9 cellular contexts compared by ENCODE assay signal in the genomic region with DNA sequence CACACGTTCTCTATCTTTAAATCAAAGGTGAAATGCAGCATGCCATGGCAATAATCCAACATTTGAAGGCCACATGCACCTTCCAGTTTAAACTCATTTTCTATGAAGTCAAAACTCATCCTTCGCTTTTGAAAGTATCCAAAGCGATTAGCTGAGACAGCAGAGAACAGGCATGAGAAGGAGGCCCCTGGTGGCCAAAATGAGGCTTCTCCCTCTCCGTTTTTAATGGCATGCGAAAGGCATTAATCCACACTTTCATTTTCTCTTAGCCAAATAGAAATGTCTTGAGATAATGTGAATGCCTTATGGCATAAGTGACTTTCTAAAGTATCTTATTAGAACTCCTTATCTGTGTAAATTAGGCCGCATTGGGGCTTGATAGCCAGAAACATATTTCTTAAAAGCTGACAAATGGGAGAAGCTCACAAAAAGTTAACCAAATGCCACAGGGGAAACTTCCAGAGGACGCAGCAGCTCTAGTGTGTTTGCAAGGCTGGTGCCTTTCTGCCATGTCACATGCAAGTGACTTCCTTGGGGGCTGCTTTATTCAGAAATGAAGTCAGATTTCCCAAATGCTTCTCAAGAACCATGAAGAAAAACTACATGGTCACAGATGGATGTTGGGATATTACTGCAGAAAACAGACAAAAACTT.
DNase-seq lines count a peak whose midpoint lies in the region; ATAC-seq and TF ChIP-seq lines count a peak whose summit lies in the region.
"Had no signal": no experiment of that assay in that cellular context is flagged by ENCODE, and none has a peak within 500 bp of the region (broad histone marks: within the 10 kb centered on the region; RNA-seq: fewer than 3 reads in every experiment).

No MANE protein-coding gene starts in this region.

- H3K4me1 Mint-ChIP-seq in neural progenitor cell: peaks cover 29% of the 10 kb centered on the region

- H3K9me3 Mint-ChIP-seq in neural progenitor cell: no peaks in the 10 kb centered on the region

- H3K4me1 ChIP-seq in neural progenitor cell: peaks cover 26% of the 10 kb centered on the region

- H4K20me1 ChIP-seq in neural progenitor cell (ENCODE audit: low read depth): no peaks in the 10 kb centered on the region

- TF ChIP-seq CTCF in GM12865 (IDR thresholded peaks at IDR 0.05; ENCODE audit: insufficient read depth, low read depth, low read length, missing control alignments) (peak; percentile 66), LNCaP clone FGC (IDR thresholded peaks at IDR 0.05; ENCODE audit: control insufficient read depth, extremely low read depth, insufficient read depth) (peak; percentile 66), choroid plexus epithelial cell (conservative IDR thresholded peaks at IDR 0.05; ENCODE audit: low read depth, low read length) (peak; percentile 63), neural progenitor cell (IDR thresholded peaks at IDR 0.05) (peak; percentile 77)

- H3F3A ChIP-seq in neural progenitor cell (ENCODE audit: low read depth): peaks cover 7% of the 10 kb centered on the region

- H2AFZ ChIP-seq in neural progenitor cell (replicated peaks): peak overlapping the region; percentile 83

- H3K36me3 Mint-ChIP-seq in neural progenitor cell: no peaks in the 10 kb centered on the region

- DNase-seq in GM12865 (ENCODE audit: low read depth): peak; percentile 60
- DNase-seq in LNCaP clone FGC (ENCODE audit: low read depth): no peak
- DNase-seq in choroid plexus epithelial cell (ENCODE audit: low read depth): peak; percentile 31
- DNase-seq in neural progenitor cell (ENCODE audit: low spot score): peak; percentile 56
- no peak for DNase-seq in stimulated activated CD4-positive, alpha-beta T cell treated with anti-CD3 and anti-CD28 coated beads, Interleukin-4, amount 100 ng/mL, for 1 hour

- H3K79me2 ChIP-seq in neural progenitor cell (ENCODE audit: low read depth): no peaks in the 10 kb centered on the region

- H3K4me3 ChIP-seq in GM12865 (ENCODE audit: low read depth, low read length): peak overlapping the region; percentile 4; the same call in 1 of the 2 replicates
- peak overlapping the region; percentile 30 for H3K4me3 ChIP-seq in LNCaP clone FGC (ENCODE audit: low read depth, low read length)
- H3K4me3 ChIP-seq in choroid plexus epithelial cell (ENCODE audit: low read depth, low read length): no peak overlapping the region
- no peak overlapping the region for H3K4me3 ChIP-seq in neural progenitor cell
- H3K4me3 ChIP-seq: K562 had no signal

- no peaks in the 10 kb centered on the region for H3K36me3 ChIP-seq in neural progenitor cell

- H3K9ac ChIP-seq in neural progenitor cell: no peak overlapping the region

- H3K27me3 Mint-ChIP-seq in neural progenitor cell (ENCODE audit: insufficient read depth, low read depth): no peaks in the 10 kb centered on the region

- no peak overlapping the region for H3K27ac ChIP-seq in neural progenitor cell

- no peak overlapping the region for H3K4me3 Mint-ChIP-seq in neural progenitor cell

- H3K27me3 ChIP-seq in neural progenitor cell: no peaks in the 10 kb centered on the region

- no peak overlapping the region for H3K4me2 ChIP-seq in neural progenitor cell

- no peaks in the 10 kb centered on the region for H3K9me3 ChIP-seq in neural progenitor cell (ENCODE audit: low read depth)

- H3K27ac Mint-ChIP-seq in neural progenitor cell: no peak overlapping the region

- ATAC-seq in GM21723 (IDR thresholded peaks at IDR 0.05; ENCODE audit: unreplicated experiment) (no peak), GM21367 (IDR thresholded peaks at IDR 0.05; ENCODE audit: unreplicated experiment) (no peak), GM19351 (IDR thresholded peaks at IDR 0.05; ENCODE audit: unreplicated experiment) (no peak)
- ATAC-seq: K562 had no signal

Comparison
In these comparisons a context has a peak if more than half of its experiments do, and no peak if none do; other contexts are left out.
1. DNase-seq: peak in GM12865 (single experiment), choroid plexus epithelial cell (single experiment) and neural progenitor cell (single experiment); none in LNCaP clone FGC (single experiment) and stimulated activated CD4-positive, alpha-beta T cell treated with anti-CD3 and anti-CD28 coated beads, Interleukin-4, amount 100 ng/mL, for 1 hour (single experiment).
2. H3K4me3 ChIP-seq: peak in GM12865 (single experiment) and LNCaP clone FGC (single experiment); none in choroid plexus epithelial cell (single experiment) and neural progenitor cell (single experiment).
3. Peak in every context shown above with its lines, with median percentiles within 50 percentile points of each other: CTCF ChIP-seq.